Comparison of ENCODE assay signal across 8 cellular contexts in genomic region chr19:11813801-11814706, GRCh38. TPM values are rescaled to one million over a fixed set of nuclear protein-coding genes. Genes with fewer than 3 reads are reported as not detected.
DNase-seq lines count a peak whose midpoint lies in the region; ATAC-seq and TF ChIP-seq lines count a peak whose summit lies in the region.

Gene ZNF440 (plus strand): TSS chr19:11814273. CDS start chr19:11814448, 175 bp downstream.

- no peaks in the 10 kb centered on the region for H3K4me1 ChIP-seq in BE2C
- peaks cover 9% of the 10 kb centered on the region for H3K4me1 ChIP-seq in lower lobe of right lung

- H3K27me3 ChIP-seq in BE2C = no peaks in the 10 kb centered on the region
- H3K27me3 ChIP-seq in lower lobe of right lung (ENCODE audit: low read depth) = no peaks in the 10 kb centered on the region

- TF ChIP-seq POLR2A in GM19193 (IDR thresholded peaks at IDR 0.05; ENCODE audit: extremely low read depth, insufficient read depth, insufficient read length) = peak; percentile 83

- intact Hi-C loops in lower lobe of right lung (cut with DNase I) = no loop called here

- H3K36me3 ChIP-seq in BE2C (peaks cover 1% of the 10 kb centered on the region), lower lobe of right lung (no peaks in the 10 kb centered on the region)

- H3K27ac ChIP-seq in lower lobe of right lung = peak within 1 kb of the TSS; percentile 91

- DNase-seq in BE2C (peak; percentile 97), NCI-H69 (lab: John Stamatoyannopoulos, UW) (peak; percentile 97), ecto neural progenitor cell (ENCODE audit: low spot score) (peak; percentile 98), lower lobe of right lung (peak; percentile 96)
- peak; percentile 93 to 95 for DNase-seq in activated CD4-positive, alpha-beta T cell treated with anti-CD3 and anti-CD28 coated beads, Interleukin-2, amount 50 U/mL, for 48 hours
- DNase-seq in stimulated activated CD4-positive, alpha-beta T cell treated with anti-CD3 and anti-CD28 coated beads, TNF-alpha, amount 100 ng/mL, for 1 hour (ENCODE audit: low read depth in 3 of 3, low spot score in 1 of 3) = peak; percentile 49 to 79 (median 59)

- H3K9me3 ChIP-seq in BE2C = no peaks in the 10 kb centered on the region
- H3K9me3 ChIP-seq in lower lobe of right lung = no peaks in the 10 kb centered on the region

- H3K4me3 ChIP-seq in BE2C (ENCODE audit: low read depth, low read length) = peak within 1 kb of the TSS; percentile 94
- H3K4me3 ChIP-seq in lower lobe of right lung = peak within 1 kb of the TSS; percentile 87

- no peak for TF ChIP-seq CTCF in BE2C (IDR thresholded peaks at IDR 0.05; ENCODE audit: low read depth, low read length)
- TF ChIP-seq CTCF in lower lobe of right lung (IDR thresholded peaks at IDR 0.05) = no peak

- ATAC-seq in HG03432 (IDR thresholded peaks at IDR 0.05; ENCODE audit: unreplicated experiment) (peak; percentile 99), lower lobe of right lung (peak; percentile 100)

RNA-seq across cellular contexts. Expression of gene ZNF440, which starts in this region (rescaled TPM):
- polyA plus RNA-seq in BE2C (2012; ENCODE audit: insufficient read depth, insufficient read length, low read depth) = 4.2 TPM
- total RNA-seq in lower lobe of right lung = 21.7 TPM

Comparison
In these comparisons a context has a peak if more than half of its experiments do, and no peak if none do; other contexts are left out.
1. Peak in every context shown above with its lines: DNase-seq, ATAC-seq, H3K4me3 ChIP-seq and H3K27ac ChIP-seq.